ENCODE assay signal across 8 cellular contexts in the genomic region with DNA sequence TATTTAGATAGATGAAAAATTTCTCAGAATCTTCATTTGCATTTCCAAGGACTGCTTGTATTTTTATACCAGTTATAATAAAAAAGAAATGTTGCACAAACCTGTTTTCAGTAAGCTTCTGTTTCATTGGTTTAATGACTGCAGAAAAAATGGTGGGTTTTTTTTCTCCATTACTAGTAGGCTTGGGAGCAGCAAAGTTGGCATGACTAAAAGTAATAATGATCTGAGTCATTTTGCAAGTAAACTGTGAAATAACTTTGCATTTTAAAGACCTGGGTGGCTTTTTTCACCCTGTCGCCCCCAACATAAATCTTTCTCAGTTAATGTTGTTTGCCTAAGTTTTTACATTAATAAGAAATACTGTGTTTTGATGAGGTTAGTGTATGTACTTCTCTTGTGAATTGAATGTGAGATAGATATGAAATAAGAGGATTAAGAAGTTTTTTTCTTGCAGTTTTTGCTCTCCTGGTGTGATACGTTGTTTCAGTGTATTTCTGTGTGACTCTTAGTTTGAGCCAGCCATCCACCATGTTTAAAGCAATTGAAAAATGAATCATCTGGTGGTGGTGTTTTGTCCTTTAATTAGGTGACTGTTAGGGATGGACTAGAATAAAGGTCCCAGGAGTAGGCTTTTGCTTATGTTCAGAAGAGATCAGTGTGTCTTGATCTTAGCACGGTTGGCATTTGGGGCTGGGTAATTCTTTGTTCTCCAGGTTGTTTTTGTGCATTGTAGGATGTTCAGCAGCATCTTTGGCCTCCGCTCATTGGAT. TPM values are rescaled to one million over a fixed set of nuclear protein-coding genes. Genes with fewer than 3 reads are reported as not detected.
A peak's percentile ranks its signal among the peaks of the same experiment; 100 is the strongest.
DNase-seq lines count a peak whose midpoint lies in the region; ATAC-seq, FAIRE-seq and TF ChIP-seq lines count a peak whose summit lies in the region.

No MANE protein-coding gene starts in this region.

- FAIRE-seq in RCC 7860 (lab: Jason Lieb, UNC) (peak; percentile 81), HTR-8/SVneo (lab: Jason Lieb, UNC) (no peak)

- in situ Hi-C loops in gastrocnemius medialis (cut with MboI; ENCODE audit: low sequenced_read_pairs in 4 of 4) = no loop called here

- no peaks in the 10 kb centered on the region for H3K36me3 ChIP-seq in gastrocnemius medialis

- DNase-seq in CD14-positive monocyte (ENCODE audit: low spot score) = no peak
- DNase-seq in RCC 7860 (ENCODE audit: low spot score) = no peak
- peak; percentile 49 for DNase-seq in fibroblast of the aortic adventitia (ENCODE audit: low read depth)
- DNase-seq in gastrocnemius medialis = no peak
- DNase-seq in MV-4-11 (lab: John Stamatoyannopoulos, UW) = no peak
- no peak for DNase-seq in NCI-H1048 (lab: John Stamatoyannopoulos, UW)
- DNase-seq in HTR-8/SVneo (ENCODE audit: insufficient read length, low spot score) = no peak

- H3K27ac ChIP-seq in gastrocnemius medialis = no peak overlapping the region

- H3K27me3 Mint-ChIP-seq in CD14-positive monocyte (ENCODE audit: low read depth in 3 of 3) = peaks cover 26 to 52% (median 38%) of the 10 kb centered on the region in 3 donors

- H3K36me3 Mint-ChIP-seq in CD14-positive monocyte = peaks cover 0 to 8% of the 10 kb centered on the region in 2 donors

- H3K27ac Mint-ChIP-seq in CD14-positive monocyte = no peak overlapping the region

- H3K27me3 ChIP-seq in gastrocnemius medialis = no peaks in the 10 kb centered on the region

- TF ChIP-seq CTCF in CD14-positive monocyte (IDR thresholded peaks at IDR 0.05) (no peak), fibroblast of the aortic adventitia (IDR thresholded peaks at IDR 0.05; ENCODE audit: insufficient read depth, low read length) (no peak), gastrocnemius medialis (IDR thresholded peaks at IDR 0.05 in 4 of 5, conservative IDR thresholded peaks at IDR 0.05 in 1 of 5) (no peak)

- no peak for TF ChIP-seq POLR2A in gastrocnemius medialis (IDR thresholded peaks at IDR 0.05)

- H3K9me3 ChIP-seq in gastrocnemius medialis = no peaks in the 10 kb centered on the region

- H3K9me3 Mint-ChIP-seq in CD14-positive monocyte = peaks cover 0 to 7% (median 1%) of the 10 kb centered on the region in 7 donors

- ATAC-seq in GM21717 (IDR thresholded peaks at IDR 0.05; ENCODE audit: unreplicated experiment) = peak; percentile 44
- ATAC-seq in gastrocnemius medialis = no peak

- H3K4me3 ChIP-seq in fibroblast of the aortic adventitia (ENCODE audit: low read depth, low read length) = peak overlapping the region; percentile 87
- H3K4me3 ChIP-seq in gastrocnemius medialis = peak overlapping the region; percentile 80 to 90 (median 82)

- intact Hi-C loops in CD14-positive monocyte (cut with micrococcal nuclease) (no loop called here), gastrocnemius medialis (cut with DNase I; ENCODE audit: low total_unique reads) (loop anchor here (10.0 kb wide), 1 partner anchor 148 kb away; no protein-coding TSS in a partner anchor)

- H3K4me3 Mint-ChIP-seq in CD14-positive monocyte = peak overlapping the region; percentile 92 to 98

- peaks cover 27% of the 10 kb centered on the region for H3K4me1 Mint-ChIP-seq in CD14-positive monocyte

- H3K4me1 ChIP-seq in gastrocnemius medialis = peaks cover 10 to 19% of the 10 kb centered on the region in 2 donors

RNA-seq across cellular contexts. Expression of gene GNAI1, which starts 1.8 kb away (rescaled TPM):
- 1 to 10 TPM in 1 of 2 donors, under 1 TPM in 1; 0.79 to 1.0 TPM for polyA plus RNA-seq in CD14-positive monocyte
- 25.8 and 46.7 TPM in 2 replicates for total RNA-seq in fibroblast of the aortic adventitia (ENCODE audit: low replicate concordance)
- 10 to 100 TPM in 1 of 4 donors, 1 to 10 TPM in 3; 6.5 to 13.0 (median 8.3) TPM for total RNA-seq in gastrocnemius medialis
